1 cellular context compared by ENCODE assay signal in the genomic region with DNA sequence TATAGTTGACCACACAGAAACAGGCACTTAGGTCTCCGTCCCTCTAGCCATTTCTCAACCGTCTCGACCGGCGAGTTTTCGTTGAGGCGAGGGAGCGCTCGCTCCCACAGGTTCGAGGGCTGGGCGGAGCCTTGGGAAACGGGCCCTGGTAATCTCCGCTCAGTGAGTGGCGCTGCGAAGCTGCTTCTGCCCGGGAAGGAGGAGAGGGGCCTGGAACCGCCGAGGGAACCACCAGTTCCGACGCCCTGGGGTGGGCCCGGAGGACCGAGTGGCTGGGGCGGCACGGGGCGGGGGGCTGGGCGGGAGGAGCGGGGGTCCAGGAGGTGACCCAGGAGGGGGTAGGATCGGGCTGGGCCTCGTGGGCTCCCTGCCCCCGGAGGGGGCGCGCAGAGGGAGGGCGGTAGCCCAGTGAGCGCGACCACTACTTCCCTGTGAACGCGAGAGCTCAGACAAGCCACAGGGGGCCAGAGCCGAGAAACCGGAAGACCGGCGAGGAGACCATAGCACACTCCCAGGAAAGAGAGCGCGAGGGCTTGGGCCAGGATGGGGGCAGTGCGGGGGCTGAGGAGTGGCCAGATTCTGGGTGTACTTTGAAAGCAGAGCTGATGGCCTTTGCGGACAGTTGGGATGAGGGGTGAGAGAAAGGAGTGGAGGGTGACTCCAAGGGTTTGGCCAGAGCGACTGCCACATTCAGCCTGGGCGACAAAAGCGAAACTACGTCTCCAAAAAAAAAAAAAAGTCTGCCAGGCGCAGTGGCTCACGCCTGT.
A peak's percentile ranks its signal among the peaks of the same experiment; 100 is the strongest.
TF ChIP-seq lines count a peak whose summit lies in the region.

No MANE protein-coding gene starts in this region.

TF ChIP-seq in HepG2, 621 proteins besides CTCF, POLR2A, EP300 and RAD21 (continued from another document and continues in another):
- TF ChIP-seq CREB1 (IDR thresholded peaks at IDR 0.05) (no peak), CREB1 (CRISPR knock-in tag; IDR thresholded peaks at IDR 0.05) (no peak), ZNF850 (CRISPR knock-in tag; conservative IDR thresholded peaks at IDR 0.05) (no peak), REXO4 (CRISPR knock-in tag; IDR thresholded peaks at IDR 0.05; ENCODE audit: borderline replicate concordance) (no peak), ZNF205 (CRISPR knock-in tag; IDR thresholded peaks at IDR 0.05) (peak; percentile 88), CBX5 (CRISPR knock-in tag; IDR thresholded peaks at IDR 0.05; ENCODE audit: borderline replicate concordance) (no peak; the same call in 1 of the 2 replicates), SRY (CRISPR knock-in tag; IDR thresholded peaks at IDR 0.05) (peak; percentile 35; the same call in 1 of the 2 replicates), AGO2 (optimal IDR thresholded peaks at IDR 0.05; ENCODE audit: low read depth, low read length) (peak; percentile 87), HDAC2 (CRISPR knock-in tag; IDR thresholded peaks at IDR 0.05) (no peak), HOXA3 (CRISPR knock-in tag; IDR thresholded peaks at IDR 0.05) (no peak), RNF2 (conservative IDR thresholded peaks at IDR 0.05; ENCODE audit: low read depth) (no peak; the same call in 1 of the 2 replicates), GABPA (IDR thresholded peaks at IDR 0.05; ENCODE audit: low read depth, low read length) (peak; percentile 45; the same call in 1 of the 2 replicates), GABPA (CRISPR knock-in tag; IDR thresholded peaks at IDR 0.05; ENCODE audit: low read depth) (peak; percentile 77), MYC (CRISPR knock-in tag; IDR thresholded peaks at IDR 0.05; ENCODE audit: borderline replicate concordance) (peak; percentile 39; the same call in 1 of the 2 replicates), TGIF2 (CRISPR knock-in tag; IDR thresholded peaks at IDR 0.05) (peak; percentile 17; the same call in 1 of the 2 replicates), ZNF788 (CRISPR knock-in tag; IDR thresholded peaks at IDR 0.05; ENCODE audit: borderline replicate concordance) (peak; percentile 9; the same call in 1 of the 2 replicates), HNRNPUL1 (IDR thresholded peaks at IDR 0.05; ENCODE audit: low read depth, low read length) (no peak), STAG1 (CRISPR knock-in tag; IDR thresholded peaks at IDR 0.05) (peak; percentile 48; the same call in 1 of the 2 replicates), NFE2 (CRISPR knock-in tag; IDR thresholded peaks at IDR 0.05) (no peak), FLYWCH1 (CRISPR knock-in tag; IDR thresholded peaks at IDR 0.05) (no peak), ZNF557 (CRISPR knock-in tag; IDR thresholded peaks at IDR 0.05) (no peak; the same call in 1 of the 2 replicates), YEATS4 (CRISPR knock-in tag; IDR thresholded peaks at IDR 0.05; ENCODE audit: borderline replicate concordance) (peak; percentile 32; the same call in 1 of the 2 replicates), ZNF563 (CRISPR knock-in tag; IDR thresholded peaks at IDR 0.05) (peak; percentile 83; the same call in 1 of the 2 replicates), ZMYM2 (CRISPR knock-in tag; IDR thresholded peaks at IDR 0.05) (no peak; the same call in 1 of the 2 replicates), KLF12 (CRISPR knock-in tag; IDR thresholded peaks at IDR 0.05; ENCODE audit: borderline replicate concordance) (no peak), NFYC (CRISPR knock-in tag; IDR thresholded peaks at IDR 0.05) (no peak), TBX2 (CRISPR knock-in tag; IDR thresholded peaks at IDR 0.05; ENCODE audit: borderline replicate concordance) (peak; percentile 16), ONECUT2 (CRISPR knock-in tag; IDR thresholded peaks at IDR 0.05) (no peak), NFKB2 (CRISPR knock-in tag; IDR thresholded peaks at IDR 0.05; ENCODE audit: borderline replicate concordance) (peak; percentile 25; the same call in 1 of the 2 replicates), FOXJ3 (CRISPR knock-in tag; IDR thresholded peaks at IDR 0.05; ENCODE audit: borderline replicate concordance) (0 out of 2 replicates have a peak, but pooled peaks have one; percentile 11), JARID2 (CRISPR knock-in tag; IDR thresholded peaks at IDR 0.05; ENCODE audit: insufficient replicate concordance) (no peak), ZNF224 (CRISPR knock-in tag; IDR thresholded peaks at IDR 0.05) (0 out of 2 replicates have a peak, but pooled peaks have one; percentile 20), SSRP1 (CRISPR knock-in tag; IDR thresholded peaks at IDR 0.05) (no peak), HOXA5 (CRISPR knock-in tag; IDR thresholded peaks at IDR 0.05) (no peak), TEAD3 (CRISPR knock-in tag; optimal IDR thresholded peaks at IDR 0.05; ENCODE audit: borderline replicate concordance) (no peak), ZFP1 (CRISPR knock-in tag; IDR thresholded peaks at IDR 0.05) (no peak)
- TF ChIP-seq, protein P1, sequence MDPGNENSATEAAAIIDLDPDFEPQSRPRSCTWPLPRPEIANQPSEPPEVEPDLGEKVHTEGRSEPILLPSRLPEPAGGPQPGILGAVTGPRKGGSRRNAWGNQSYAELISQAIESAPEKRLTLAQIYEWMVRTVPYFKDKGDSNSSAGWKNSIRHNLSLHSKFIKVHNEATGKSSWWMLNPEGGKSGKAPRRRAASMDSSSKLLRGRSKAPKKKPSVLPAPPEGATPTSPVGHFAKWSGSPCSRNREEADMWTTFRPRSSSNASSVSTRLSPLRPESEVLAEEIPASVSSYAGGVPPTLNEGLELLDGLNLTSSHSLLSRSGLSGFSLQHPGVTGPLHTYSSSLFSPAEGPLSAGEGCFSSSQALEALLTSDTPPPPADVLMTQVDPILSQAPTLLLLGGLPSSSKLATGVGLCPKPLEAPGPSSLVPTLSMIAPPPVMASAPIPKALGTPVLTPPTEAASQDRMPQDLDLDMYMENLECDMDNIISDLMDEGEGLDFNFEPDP (CRISPR knock-in tag; conservative IDR thresholded peaks at IDR 0.05), result no peak
- TF ChIP-seq, protein P2, sequence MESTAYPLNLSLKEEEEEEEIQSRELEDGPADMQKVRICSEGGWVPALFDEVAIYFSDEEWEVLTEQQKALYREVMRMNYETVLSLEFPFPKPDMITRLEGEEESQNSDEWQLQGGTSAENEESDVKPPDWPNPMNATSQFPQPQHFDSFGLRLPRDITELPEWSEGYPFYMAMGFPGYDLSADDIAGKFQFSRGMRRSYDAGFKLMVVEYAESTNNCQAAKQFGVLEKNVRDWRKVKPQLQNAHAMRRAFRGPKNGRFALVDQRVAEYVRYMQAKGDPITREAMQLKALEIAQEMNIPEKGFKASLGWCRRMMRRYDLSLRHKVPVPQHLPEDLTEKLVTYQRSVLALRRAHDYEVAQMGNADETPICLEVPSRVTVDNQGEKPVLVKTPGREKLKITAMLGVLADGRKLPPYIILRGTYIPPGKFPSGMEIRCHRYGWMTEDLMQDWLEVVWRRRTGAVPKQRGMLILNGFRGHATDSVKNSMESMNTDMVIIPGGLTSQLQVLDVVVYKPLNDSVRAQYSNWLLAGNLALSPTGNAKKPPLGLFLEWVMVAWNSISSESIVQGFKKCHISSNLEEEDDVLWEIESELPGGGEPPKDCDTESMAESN (CRISPR knock-in tag; conservative IDR thresholded peaks at IDR 0.05), result peak; percentile 72
- TF ChIP-seq, protein P3, sequence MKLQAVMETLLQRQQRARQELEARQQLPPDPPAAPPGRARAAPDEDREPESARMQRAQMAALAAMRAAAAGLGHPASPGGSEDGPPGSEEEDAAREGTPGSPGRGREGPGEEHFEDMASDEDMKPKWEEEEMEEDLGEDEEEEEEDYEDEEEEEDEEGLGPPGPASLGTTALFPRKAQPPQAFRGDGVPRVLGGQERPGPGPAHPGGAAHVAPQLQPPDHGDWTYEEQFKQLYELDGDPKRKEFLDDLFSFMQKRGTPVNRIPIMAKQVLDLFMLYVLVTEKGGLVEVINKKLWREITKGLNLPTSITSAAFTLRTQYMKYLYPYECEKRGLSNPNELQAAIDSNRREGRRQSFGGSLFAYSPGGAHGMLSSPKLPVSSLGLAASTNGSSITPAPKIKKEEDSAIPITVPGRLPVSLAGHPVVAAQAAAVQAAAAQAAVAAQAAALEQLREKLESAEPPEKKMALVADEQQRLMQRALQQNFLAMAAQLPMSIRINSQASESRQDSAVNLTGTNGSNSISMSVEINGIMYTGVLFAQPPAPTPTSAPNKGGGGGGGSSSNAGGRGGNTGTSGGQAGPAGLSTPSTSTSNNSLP (IDR thresholded peaks at IDR 0.05; ENCODE audit: low read depth, low read length), result no peak
- TF ChIP-seq, protein P4, sequence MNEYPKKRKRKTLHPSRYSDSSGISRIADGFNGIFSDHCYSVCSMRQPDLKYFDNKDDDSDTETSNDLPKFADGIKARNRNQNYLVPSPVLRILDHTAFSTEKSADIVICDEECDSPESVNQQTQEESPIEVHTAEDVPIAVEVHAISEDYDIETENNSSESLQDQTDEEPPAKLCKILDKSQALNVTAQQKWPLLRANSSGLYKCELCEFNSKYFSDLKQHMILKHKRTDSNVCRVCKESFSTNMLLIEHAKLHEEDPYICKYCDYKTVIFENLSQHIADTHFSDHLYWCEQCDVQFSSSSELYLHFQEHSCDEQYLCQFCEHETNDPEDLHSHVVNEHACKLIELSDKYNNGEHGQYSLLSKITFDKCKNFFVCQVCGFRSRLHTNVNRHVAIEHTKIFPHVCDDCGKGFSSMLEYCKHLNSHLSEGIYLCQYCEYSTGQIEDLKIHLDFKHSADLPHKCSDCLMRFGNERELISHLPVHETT (CRISPR knock-in tag; conservative IDR thresholded peaks at IDR 0.05), result peak; percentile 46; the same call in 1 of the 2 replicates
- TF ChIP-seq, protein P5, sequence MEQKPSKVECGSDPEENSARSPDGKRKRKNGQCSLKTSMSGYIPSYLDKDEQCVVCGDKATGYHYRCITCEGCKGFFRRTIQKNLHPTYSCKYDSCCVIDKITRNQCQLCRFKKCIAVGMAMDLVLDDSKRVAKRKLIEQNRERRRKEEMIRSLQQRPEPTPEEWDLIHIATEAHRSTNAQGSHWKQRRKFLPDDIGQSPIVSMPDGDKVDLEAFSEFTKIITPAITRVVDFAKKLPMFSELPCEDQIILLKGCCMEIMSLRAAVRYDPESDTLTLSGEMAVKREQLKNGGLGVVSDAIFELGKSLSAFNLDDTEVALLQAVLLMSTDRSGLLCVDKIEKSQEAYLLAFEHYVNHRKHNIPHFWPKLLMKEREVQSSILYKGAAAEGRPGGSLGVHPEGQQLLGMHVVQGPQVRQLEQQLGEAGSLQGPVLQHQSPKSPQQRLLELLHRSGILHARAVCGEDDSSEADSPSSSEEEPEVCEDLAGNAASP (CRISPR knock-in tag; IDR thresholded peaks at IDR 0.05; ENCODE audit: borderline replicate concordance), result peak; percentile 43; the same call in 1 of the 2 replicates
- TF ChIP-seq, protein P6, sequence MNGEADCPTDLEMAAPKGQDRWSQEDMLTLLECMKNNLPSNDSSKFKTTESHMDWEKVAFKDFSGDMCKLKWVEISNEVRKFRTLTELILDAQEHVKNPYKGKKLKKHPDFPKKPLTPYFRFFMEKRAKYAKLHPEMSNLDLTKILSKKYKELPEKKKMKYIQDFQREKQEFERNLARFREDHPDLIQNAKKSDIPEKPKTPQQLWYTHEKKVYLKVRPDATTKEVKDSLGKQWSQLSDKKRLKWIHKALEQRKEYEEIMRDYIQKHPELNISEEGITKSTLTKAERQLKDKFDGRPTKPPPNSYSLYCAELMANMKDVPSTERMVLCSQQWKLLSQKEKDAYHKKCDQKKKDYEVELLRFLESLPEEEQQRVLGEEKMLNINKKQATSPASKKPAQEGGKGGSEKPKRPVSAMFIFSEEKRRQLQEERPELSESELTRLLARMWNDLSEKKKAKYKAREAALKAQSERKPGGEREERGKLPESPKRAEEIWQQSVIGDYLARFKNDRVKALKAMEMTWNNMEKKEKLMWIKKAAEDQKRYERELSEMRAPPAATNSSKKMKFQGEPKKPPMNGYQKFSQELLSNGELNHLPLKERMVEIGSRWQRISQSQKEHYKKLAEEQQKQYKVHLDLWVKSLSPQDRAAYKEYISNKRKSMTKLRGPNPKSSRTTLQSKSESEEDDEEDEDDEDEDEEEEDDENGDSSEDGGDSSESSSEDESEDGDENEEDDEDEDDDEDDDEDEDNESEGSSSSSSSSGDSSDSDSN (CRISPR knock-in tag; IDR thresholded peaks at IDR 0.05), result peak; percentile 95
- TF ChIP-seq, protein P7, sequence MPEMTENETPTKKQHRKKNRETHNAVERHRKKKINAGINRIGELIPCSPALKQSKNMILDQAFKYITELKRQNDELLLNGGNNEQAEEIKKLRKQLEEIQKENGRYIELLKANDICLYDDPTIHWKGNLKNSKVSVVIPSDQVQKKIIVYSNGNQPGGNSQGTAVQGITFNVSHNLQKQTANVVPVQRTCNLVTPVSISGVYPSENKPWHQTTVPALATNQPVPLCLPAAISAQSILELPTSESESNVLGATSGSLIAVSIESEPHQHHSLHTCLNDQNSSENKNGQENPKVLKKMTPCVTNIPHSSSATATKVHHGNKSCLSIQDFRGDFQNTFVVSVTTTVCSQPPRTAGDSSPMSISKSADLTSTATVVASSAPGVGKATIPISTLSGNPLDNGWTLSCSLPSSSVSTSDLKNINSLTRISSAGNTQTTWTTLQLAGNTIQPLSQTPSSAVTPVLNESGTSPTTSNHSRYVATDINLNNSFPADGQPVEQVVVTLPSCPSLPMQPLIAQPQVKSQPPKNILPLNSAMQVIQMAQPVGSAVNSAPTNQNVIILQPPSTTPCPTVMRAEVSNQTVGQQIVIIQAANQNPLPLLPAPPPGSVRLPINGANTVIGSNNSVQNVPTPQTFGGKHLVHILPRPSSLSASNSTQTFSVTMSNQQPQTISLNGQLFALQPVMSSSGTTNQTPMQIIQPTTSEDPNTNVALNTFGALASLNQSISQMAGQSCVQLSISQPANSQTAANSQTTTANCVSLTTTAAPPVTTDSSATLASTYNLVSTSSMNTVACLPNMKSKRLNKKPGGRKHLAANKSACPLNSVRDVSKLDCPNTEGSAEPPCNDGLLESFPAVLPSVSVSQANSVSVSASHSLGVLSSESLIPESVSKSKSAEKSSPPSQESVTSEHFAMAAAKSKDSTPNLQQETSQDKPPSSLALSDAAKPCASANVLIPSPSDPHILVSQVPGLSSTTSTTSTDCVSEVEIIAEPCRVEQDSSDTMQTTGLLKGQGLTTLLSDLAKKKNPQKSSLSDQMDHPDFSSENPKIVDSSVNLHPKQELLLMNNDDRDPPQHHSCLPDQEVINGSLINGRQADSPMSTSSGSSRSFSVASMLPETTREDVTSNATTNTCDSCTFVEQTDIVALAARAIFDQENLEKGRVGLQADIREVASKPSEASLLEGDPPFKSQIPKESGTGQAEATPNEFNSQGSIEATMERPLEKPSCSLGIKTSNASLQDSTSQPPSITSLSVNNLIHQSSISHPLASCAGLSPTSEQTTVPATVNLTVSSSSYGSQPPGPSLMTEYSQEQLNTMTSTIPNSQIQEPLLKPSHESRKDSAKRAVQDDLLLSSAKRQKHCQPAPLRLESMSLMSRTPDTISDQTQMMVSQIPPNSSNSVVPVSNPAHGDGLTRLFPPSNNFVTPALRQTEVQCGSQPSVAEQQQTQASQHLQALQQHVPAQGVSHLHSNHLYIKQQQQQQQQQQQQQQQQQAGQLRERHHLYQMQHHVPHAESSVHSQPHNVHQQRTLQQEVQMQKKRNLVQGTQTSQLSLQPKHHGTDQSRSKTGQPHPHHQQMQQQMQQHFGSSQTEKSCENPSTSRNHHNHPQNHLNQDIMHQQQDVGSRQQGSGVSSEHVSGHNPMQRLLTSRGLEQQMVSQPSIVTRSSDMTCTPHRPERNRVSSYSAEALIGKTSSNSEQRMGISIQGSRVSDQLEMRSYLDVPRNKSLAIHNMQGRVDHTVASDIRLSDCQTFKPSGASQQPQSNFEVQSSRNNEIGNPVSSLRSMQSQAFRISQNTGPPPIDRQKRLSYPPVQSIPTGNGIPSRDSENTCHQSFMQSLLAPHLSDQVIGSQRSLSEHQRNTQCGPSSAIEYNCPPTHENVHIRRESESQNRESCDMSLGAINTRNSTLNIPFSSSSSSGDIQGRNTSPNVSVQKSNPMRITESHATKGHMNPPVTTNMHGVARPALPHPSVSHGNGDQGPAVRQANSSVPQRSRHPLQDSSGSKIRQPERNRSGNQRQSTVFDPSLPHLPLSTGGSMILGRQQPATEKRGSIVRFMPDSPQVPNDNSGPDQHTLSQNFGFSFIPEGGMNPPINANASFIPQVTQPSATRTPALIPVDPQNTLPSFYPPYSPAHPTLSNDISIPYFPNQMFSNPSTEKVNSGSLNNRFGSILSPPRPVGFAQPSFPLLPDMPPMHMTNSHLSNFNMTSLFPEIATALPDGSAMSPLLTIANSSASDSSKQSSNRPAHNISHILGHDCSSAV (CRISPR knock-in tag; IDR thresholded peaks at IDR 0.05; ENCODE audit: borderline replicate concordance), result no peak
